ENCODE assay signal across 13 cellular contexts in the genomic region with DNA sequence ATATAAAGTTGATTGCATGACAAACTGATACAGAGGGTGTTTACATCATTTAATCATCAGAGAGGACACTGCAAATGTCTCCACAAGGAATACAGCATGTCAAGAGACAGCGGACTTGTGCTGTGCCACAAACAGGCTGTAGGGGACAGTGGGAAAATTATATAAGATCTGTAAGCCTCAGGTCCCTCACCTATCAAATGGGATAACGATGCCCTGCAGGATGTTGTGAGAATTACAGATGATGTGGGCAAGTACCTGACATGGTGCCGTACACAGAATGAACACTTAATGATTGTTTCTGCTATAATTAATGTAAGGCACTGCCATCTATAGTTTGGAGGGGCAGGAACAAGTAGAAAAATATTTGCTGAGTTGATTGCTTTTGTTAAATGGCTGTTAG.
DNase-seq lines count a peak whose midpoint lies in the region; ATAC-seq, FAIRE-seq and TF ChIP-seq lines count a peak whose summit lies in the region.
"Had no signal": no experiment of that assay in that cellular context is flagged by ENCODE, and none has a peak within 500 bp of the region (broad histone marks: within the 10 kb centered on the region; RNA-seq: fewer than 3 reads in every experiment).

No MANE protein-coding gene starts in this region.

- BruUV-seq in MCF 10A (replicated peaks; lab: Mats Ljungman, UMichigan), result no TSS peak

- H3K4me3 Mint-ChIP-seq in MCF 10A (ENCODE audit: unreplicated experiment), result no peak overlapping the region
- H3K4me3 Mint-ChIP-seq in glutamatergic neuron (ENCODE audit: unreplicated experiment), result no peak overlapping the region
- H3K4me3 Mint-ChIP-seq in CD8-positive, alpha-beta memory T cell, result no peak overlapping the region
- H3K4me3 Mint-ChIP-seq: activated naive CD8-positive, alpha-beta T cell treated with anti-CD3 and anti-CD28 coated beads, Interleukin-2, amount 10 ng/mL, durations not matched to agents 7 days and 5 days; dendritic cell treated with granulocyte-macrophage colony-stimulating factor and Interleukin-4, amounts not matched to agents 40 ng/mL and 50 ng/mL, for 4 days; T-helper 1 cell treated with Interleukin-12 subunit alpha and Interleukin-12 subunit beta and Interleukin-4 antibody, amounts not matched to agents 30 μg/mL and 1 μg/mL, for 36 hours had no signal

- TF ChIP-seq CTCF in MCF 10A (IDR thresholded peaks at IDR 0.05; ENCODE audit: unreplicated experiment) (no peak), breast epithelium (IDR thresholded peaks at IDR 0.05) (no peak), glutamatergic neuron (IDR thresholded peaks at IDR 0.05; ENCODE audit: partially characterized antibody, unreplicated experiment) (peak; percentile 60), upper lobe of right lung (IDR thresholded peaks at IDR 0.05) (no peak)

- H3K9me3 Mint-ChIP-seq in MCF 10A (ENCODE audit: unreplicated experiment) (no peaks in the 10 kb centered on the region), glutamatergic neuron (ENCODE audit: unreplicated experiment) (peaks cover 3% of the 10 kb centered on the region)
- H3K9me3 Mint-ChIP-seq in CD8-positive, alpha-beta memory T cell, result no peaks in the 10 kb centered on the region
- H3K9me3 Mint-ChIP-seq: activated naive CD8-positive, alpha-beta T cell treated with anti-CD3 and anti-CD28 coated beads, Interleukin-2, amount 10 ng/mL, durations not matched to agents 7 days and 5 days; dendritic cell treated with granulocyte-macrophage colony-stimulating factor and Interleukin-4, amounts not matched to agents 40 ng/mL and 50 ng/mL, for 4 days; T-helper 1 cell treated with Interleukin-12 subunit alpha and Interleukin-12 subunit beta and Interleukin-4 antibody, amounts not matched to agents 30 μg/mL and 1 μg/mL, for 36 hours had no signal

- H3K27me3 ChIP-seq in breast epithelium, result no peaks in the 10 kb centered on the region
- H3K27me3 ChIP-seq in upper lobe of right lung, result no peaks in the 10 kb centered on the region
- no peaks in the 10 kb centered on the region for H3K27me3 ChIP-seq in CD8-positive, alpha-beta memory T cell (ENCODE audit: insufficient read depth, low read length, poor library complexity, severe bottlenecking)
- H3K27me3 ChIP-seq: ovary had no signal

- H3K9me3 ChIP-seq in breast epithelium, result no peaks in the 10 kb centered on the region
- H3K9me3 ChIP-seq in upper lobe of right lung, result no peaks in the 10 kb centered on the region
- no peaks in the 10 kb centered on the region for H3K9me3 ChIP-seq in CD8-positive, alpha-beta memory T cell (ENCODE audit: low read length)
- H3K9me3 ChIP-seq: left ventricle myocardium inferior, ovary had no signal

- intact Hi-C loops in MCF 10A (cut with micrococcal nuclease) (no loop called here), breast epithelium (cut with DNase I; ENCODE audit: low total_unique reads) (no loop called here), upper lobe of right lung (cut with DNase I) (no loop called here)

- no peaks in the 10 kb centered on the region for H3K27me3 Mint-ChIP-seq in MCF 10A (ENCODE audit: insufficient read depth, unreplicated experiment)
- H3K27me3 Mint-ChIP-seq in glutamatergic neuron (ENCODE audit: unreplicated experiment), result peaks cover 3% of the 10 kb centered on the region
- H3K27me3 Mint-ChIP-seq in CD8-positive, alpha-beta memory T cell, result peaks cover 3 to 5% of the 10 kb centered on the region in 2 donors
- H3K27me3 Mint-ChIP-seq: dendritic cell treated with granulocyte-macrophage colony-stimulating factor and Interleukin-4, amounts not matched to agents 40 ng/mL and 50 ng/mL, for 4 days had no signal

- H3K27ac Mint-ChIP-seq in MCF 10A (ENCODE audit: low read depth, unreplicated experiment) (peak overlapping the region; percentile 20), glutamatergic neuron (ENCODE audit: unreplicated experiment) (peak overlapping the region; percentile 3)
- H3K27ac Mint-ChIP-seq in CD8-positive, alpha-beta memory T cell, result no peak overlapping the region
- H3K27ac Mint-ChIP-seq: activated naive CD8-positive, alpha-beta T cell treated with anti-CD3 and anti-CD28 coated beads, Interleukin-2, amount 10 ng/mL, durations not matched to agents 7 days and 5 days; dendritic cell treated with granulocyte-macrophage colony-stimulating factor and Interleukin-4, amounts not matched to agents 40 ng/mL and 50 ng/mL, for 4 days; T-helper 1 cell treated with Interleukin-12 subunit alpha and Interleukin-12 subunit beta and Interleukin-4 antibody, amounts not matched to agents 30 μg/mL and 1 μg/mL, for 36 hours had no signal

- H3K4me1 Mint-ChIP-seq in MCF 10A (ENCODE audit: insufficient read depth, unreplicated experiment) (peaks cover 16% of the 10 kb centered on the region), glutamatergic neuron (ENCODE audit: low read depth, unreplicated experiment) (peaks cover 50% of the 10 kb centered on the region)
- H3K4me1 Mint-ChIP-seq in CD8-positive, alpha-beta memory T cell, result no peaks in the 10 kb centered on the region

- POLR2A ChIA-PET in MCF 10A (lab: Yijun Ruan, JAX), result interaction anchor here (1.8 to 2.4 kb wide), 2 partner anchors 61 to 133 kb away, joined by 7 read pairs; no protein-coding TSS in a partner anchor
- POLR2A ChIA-PET in CD8-positive, alpha-beta memory T cell (lab: Charles Lee), result no interaction called here

- FAIRE-seq in GM19239 (lab: Jason Lieb, UNC), result no peak

- H3K4me1 ChIP-seq in breast epithelium, result no peaks in the 10 kb centered on the region
- H3K4me1 ChIP-seq in upper lobe of right lung, result peaks cover 5% of the 10 kb centered on the region
- H3K4me1 ChIP-seq in CD8-positive, alpha-beta memory T cell (ENCODE audit: insufficient read depth, low read length), result no peaks in the 10 kb centered on the region
- H3K4me1 ChIP-seq: left ventricle myocardium inferior had no signal

- H3K4me3 ChIP-seq in breast epithelium (no peak overlapping the region), upper lobe of right lung (no peak overlapping the region)
- no peak overlapping the region for H3K4me3 ChIP-seq in CD8-positive, alpha-beta memory T cell (ENCODE audit: low read length)
- H3K4me3 ChIP-seq: left ventricle myocardium inferior, ovary had no signal

- H3K36me3 ChIP-seq in breast epithelium (no peaks in the 10 kb centered on the region), upper lobe of right lung (no peaks in the 10 kb centered on the region)
- no peaks in the 10 kb centered on the region for H3K36me3 ChIP-seq in CD8-positive, alpha-beta memory T cell (ENCODE audit: insufficient read depth, low read length)
- H3K36me3 ChIP-seq: left ventricle myocardium inferior, ovary had no signal

- TF ChIP-seq POLR2A in breast epithelium (IDR thresholded peaks at IDR 0.05), result no peak

- DNase-seq in MCF 10A (ENCODE audit: unreplicated experiment), result no peak
- no peak for DNase-seq in breast epithelium (ENCODE audit: low spot score in 2 of 2)
- DNase-seq in NCI-H69 (lab: John Stamatoyannopoulos, UW), result peak; percentile 94
- DNase-seq in glutamatergic neuron, result no peak
- no peak for DNase-seq in upper lobe of right lung
- no peak for DNase-seq in CD8-positive, alpha-beta memory T cell
- no peak for DNase-seq in GM19239 (ENCODE audit: insufficient read length, low spot score)
- DNase-seq in NCI-H2196 treated with DMSO at 0.1 percent for 48 hours (lab: John Stamatoyannopoulos, UW; ENCODE audit: unreplicated experiment), result no peak
- DNase-seq: activated naive CD8-positive, alpha-beta T cell treated with anti-CD3 and anti-CD28 coated beads, Interleukin-2, amount 10 ng/mL, durations not matched to agents 7 days and 5 days; left ventricle myocardium inferior had no signal

- peak overlapping the region in 1 of 2 donors; percentile 8 for H3K27ac ChIP-seq in breast epithelium
- peak overlapping the region; percentile 24 for H3K27ac ChIP-seq in upper lobe of right lung
- no peak overlapping the region for H3K27ac ChIP-seq in CD8-positive, alpha-beta memory T cell (ENCODE audit: low read depth, low read length)
- H3K27ac ChIP-seq: left ventricle myocardium inferior, ovary had no signal

- ATAC-seq in upper lobe of right lung, result no peak

- H3K36me3 Mint-ChIP-seq in MCF 10A (ENCODE audit: insufficient read depth, unreplicated experiment), result peaks cover 23% of the 10 kb centered on the region
- no peaks in the 10 kb centered on the region for H3K36me3 Mint-ChIP-seq in glutamatergic neuron (ENCODE audit: unreplicated experiment)
- no peaks in the 10 kb centered on the region for H3K36me3 Mint-ChIP-seq in CD8-positive, alpha-beta memory T cell
- H3K36me3 Mint-ChIP-seq: activated naive CD8-positive, alpha-beta T cell treated with anti-CD3 and anti-CD28 coated beads, Interleukin-2, amount 10 ng/mL, durations not matched to agents 7 days and 5 days had no signal

- CTCF ChIA-PET in MCF 10A (lab: Yijun Ruan, JAX), result interaction anchor here (1.3 kb wide), 1 partner anchor 10 kb away, joined by 3 read pairs; no protein-coding TSS in a partner anchor
- CTCF ChIA-PET in CD8-positive, alpha-beta memory T cell (lab: Charles Lee), result no interaction called here

Comparison
In these comparisons a context has a peak if more than half of its experiments do, and no peak if none do; other contexts are left out.
1. H3K27ac Mint-ChIP-seq: peak in MCF 10A (single experiment) and glutamatergic neuron (single experiment); none in CD8-positive, alpha-beta memory T cell (0 of 8).